In the genomic region with DNA sequence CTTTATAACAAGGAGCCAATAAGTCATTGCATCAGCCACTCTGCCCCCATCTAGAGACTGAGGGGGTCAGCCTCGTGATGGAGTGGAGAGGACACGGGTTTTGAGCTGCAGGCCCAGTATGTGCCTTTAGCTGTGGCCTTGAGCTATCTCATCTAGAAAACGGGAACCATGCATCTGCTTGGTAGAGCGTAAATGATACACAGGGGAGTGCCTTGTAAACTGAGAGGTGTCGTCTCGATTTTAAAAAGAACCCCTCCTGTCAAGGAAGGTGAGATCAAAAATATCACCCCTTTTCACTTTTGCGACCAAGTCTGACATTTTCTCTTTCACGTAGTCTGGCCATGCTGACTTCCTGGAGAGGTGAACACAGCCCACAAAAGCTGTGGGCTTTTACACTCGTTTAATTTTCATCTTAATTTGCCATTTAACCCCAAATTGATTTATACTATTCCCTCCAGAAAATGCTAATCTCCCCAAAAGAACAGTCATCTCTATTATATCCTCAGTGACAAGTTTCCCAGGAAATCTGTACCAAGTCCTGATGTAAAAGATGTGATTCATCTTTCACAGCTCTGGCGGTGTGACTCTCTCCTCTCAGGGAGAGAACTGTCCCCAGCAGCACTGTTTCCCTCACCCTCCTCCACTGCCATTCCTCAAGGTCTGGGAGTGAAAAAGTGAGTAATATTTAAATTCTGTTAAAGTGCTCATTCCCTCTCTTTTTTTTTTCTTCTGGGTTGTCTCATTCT, we compare ENCODE assay signal across 8 cellular contexts. TPM values are rescaled to one million over a fixed set of nuclear protein-coding genes. Genes with fewer than 3 reads are reported as not detected.
A peak's percentile ranks its signal among the peaks of the same experiment; 100 is the strongest.
DNase-seq lines count a peak whose midpoint lies in the region; ATAC-seq and TF ChIP-seq lines count a peak whose summit lies in the region.

No MANE protein-coding gene starts in this region.

- H3K36me3 ChIP-seq in thymus (ENCODE audit: control insufficient read depth, insufficient read depth): no peaks in the 10 kb centered on the region

- H3K9me3 Mint-ChIP-seq in progenitor cell of endocrine pancreas (ENCODE audit: low read depth): no peaks in the 10 kb centered on the region

- H3K27me3 ChIP-seq in thymus (ENCODE audit: control insufficient read depth, insufficient read depth): no peaks in the 10 kb centered on the region

- H3K27ac ChIP-seq in thymus (ENCODE audit: low read depth): peak overlapping the region; percentile 60

- no peaks in the 10 kb centered on the region for H3K9me3 ChIP-seq in thymus (ENCODE audit: control insufficient read depth)

- ATAC-seq in GM21526 (IDR thresholded peaks at IDR 0.05; ENCODE audit: low FRiP score, unreplicated experiment): peak; percentile 56

- WGBS in thymus: 75% methylated on average over 10 of the region's 10 CpGs

- TF ChIP-seq CTCF in GM10266 (IDR thresholded peaks at IDR 0.05; ENCODE audit: control insufficient read depth, insufficient read depth, low read depth, missing control alignments) (no peak), progenitor cell of endocrine pancreas (IDR thresholded peaks at IDR 0.05; ENCODE audit: unreplicated experiment) (no peak)

- no peak overlapping the region for H3K4me3 Mint-ChIP-seq in progenitor cell of endocrine pancreas (ENCODE audit: low read depth)

- no peak overlapping the region for H3K27ac Mint-ChIP-seq in progenitor cell of endocrine pancreas

- H3K27me3 Mint-ChIP-seq in progenitor cell of endocrine pancreas: no peaks in the 10 kb centered on the region

- peaks cover 11% of the 10 kb centered on the region for H3K4me1 ChIP-seq in thymus (ENCODE audit: control insufficient read depth, insufficient read depth, low read length)

- DNase-seq in GM10266 (ENCODE audit: extremely low spot score) (peak; percentile 64), HT1080 (ENCODE audit: low read depth) (peak; percentile 88), dedifferentiated amniotic fluid mesenchymal stem cell (ENCODE audit: extremely low spot score) (peak; percentile 38), NCI-H82 treated with DMSO at 0.1 percent for 48 hours (lab: John Stamatoyannopoulos, UW; ENCODE audit: unreplicated experiment) (no peak), progenitor cell of endocrine pancreas (ENCODE audit: low spot score, unreplicated experiment) (no peak)
- DNase-seq in effector CD4-positive, alpha-beta T cell: no peak

- H3K4me1 Mint-ChIP-seq in progenitor cell of endocrine pancreas (ENCODE audit: low read depth): peaks cover 4% of the 10 kb centered on the region

- no peaks in the 10 kb centered on the region for H3K36me3 Mint-ChIP-seq in progenitor cell of endocrine pancreas (ENCODE audit: insufficient read depth)

- H3K4me3 ChIP-seq in thymus (ENCODE audit: low read length): no peak overlapping the region

RNA-seq across cellular contexts. Expression of gene VCPKMT, which starts 30.6 kb away (rescaled TPM):
- 3.6 and 4.2 TPM in 2 replicates for total RNA-seq in HT1080 (2014; rRNA removed; shearing (Covaris generic))
- 6.6 TPM in 2 replicates for polyA plus RNA-seq in HT1080 (2015; cell fraction: cytosol; rRNA removed)
- 14.8 and 17.6 TPM in 2 replicates for polyA plus RNA-seq in HT1080 (2015; cell fraction: nucleus; rRNA removed)
- 48.3 TPM for polyA plus RNA-seq in thymus
- 11.9 and 14.6 TPM in 2 replicates for total RNA-seq in progenitor cell of endocrine pancreas

Comparison
In these comparisons a context has a peak if more than half of its experiments do, and no peak if none do; other contexts are left out.
1. DNase-seq: peak in GM10266 (single experiment), HT1080 (single experiment) and dedifferentiated amniotic fluid mesenchymal stem cell (single experiment); none in NCI-H82 treated with DMSO at 0.1 percent for 48 hours (single experiment), effector CD4-positive, alpha-beta T cell (single experiment) and progenitor cell of endocrine pancreas (single experiment).